ENCODE assay signal across 9 cellular contexts in genomic region chr17:6894206-6894528, GRCh38.
DNase-seq lines count a peak whose midpoint lies in the region; ATAC-seq and TF ChIP-seq lines count a peak whose summit lies in the region.
"Had no signal": no experiment of that assay in that cellular context is flagged by ENCODE, and none has a peak within 500 bp of the region (broad histone marks: within the 10 kb centered on the region; RNA-seq: fewer than 3 reads in every experiment).

No MANE protein-coding gene starts in this region.

- H3K9me3 Mint-ChIP-seq in activated CD4-positive, alpha-beta T cell treated with anti-CD3 and anti-CD28 coated beads, Interleukin-2, amount 10 ng/mL, durations not matched to agents 24 days and 14 days = no peaks in the 10 kb centered on the region

- ATAC-seq in foreskin keratinocyte (peak; percentile 47), HG03025 (IDR thresholded peaks at IDR 0.05; ENCODE audit: low FRiP score, unreplicated experiment) (no peak)

- peak; percentile 79 for TF ChIP-seq CTCF in foreskin keratinocyte (conservative IDR thresholded peaks at IDR 0.05)

- peaks cover 5% of the 10 kb centered on the region for H3K4me1 ChIP-seq in foreskin keratinocyte
- H3K4me1 ChIP-seq: BLaER1 treated with 17β-estradiol and CSF1 and Interleukin-3, amounts not matched to agents 10 nM and 100 nM had no signal

- H3K27me3 Mint-ChIP-seq in activated CD4-positive, alpha-beta T cell treated with anti-CD3 and anti-CD28 coated beads, Interleukin-2, amount 10 ng/mL, durations not matched to agents 24 days and 14 days = peaks cover 42% of the 10 kb centered on the region

- H3K4me3 Mint-ChIP-seq in activated CD4-positive, alpha-beta T cell treated with anti-CD3 and anti-CD28 coated beads, Interleukin-2, amount 10 ng/mL, durations not matched to agents 24 days and 14 days = no peak overlapping the region

- H3K4me1 Mint-ChIP-seq in activated CD4-positive, alpha-beta T cell treated with anti-CD3 and anti-CD28 coated beads, Interleukin-2, amount 10 ng/mL, durations not matched to agents 24 days and 14 days = no peaks in the 10 kb centered on the region

- DNase-seq in activated CD4-positive, alpha-beta T cell treated with anti-CD3 and anti-CD28 coated beads, Interleukin-2, amount 10 ng/mL, durations not matched to agents 24 days and 14 days = peak; percentile 71
- no peak for DNase-seq in activated CD4-positive, alpha-beta T cell treated with anti-CD3 and anti-CD28 coated beads, Interleukin-2, amount 50 U/mL, for 4 hours
- peak; percentile 25 to 43 for DNase-seq in activated CD4-positive, alpha-beta T cell treated with anti-CD3 and anti-CD28 coated beads, Interleukin-2, amount 50 U/mL, for 48 hours
- DNase-seq in foreskin keratinocyte = no peak
- peak; percentile 68 for DNase-seq in stimulated activated CD8-positive, alpha-beta memory T cell treated with anti-CD3 and anti-CD28 coated beads, Interleukin-4, amount 100 ng/mL, for 48 hours
- DNase-seq in NCI-H774 (lab: John Stamatoyannopoulos, UW) = no peak
- DNase-seq in NCI-H2081 treated with DMSO at 0.1 percent for 48 hours (lab: John Stamatoyannopoulos, UW) = no peak

- H3K27me3 ChIP-seq in foreskin keratinocyte = peaks cover 12% of the 10 kb centered on the region

- peaks cover 2% of the 10 kb centered on the region for H3K36me3 Mint-ChIP-seq in activated CD4-positive, alpha-beta T cell treated with anti-CD3 and anti-CD28 coated beads, Interleukin-2, amount 10 ng/mL, durations not matched to agents 24 days and 14 days (ENCODE audit: low read depth)

- intact Hi-C loops in activated CD4-positive, alpha-beta T cell treated with anti-CD3 and anti-CD28 coated beads, Interleukin-2, amount 10 ng/mL, durations not matched to agents 24 days and 14 days (cut with micrococcal nuclease) = no loop called here

- H3K27ac Mint-ChIP-seq in activated CD4-positive, alpha-beta T cell treated with anti-CD3 and anti-CD28 coated beads, Interleukin-2, amount 10 ng/mL, durations not matched to agents 24 days and 14 days = no peak overlapping the region

- H3K27ac ChIP-seq in foreskin keratinocyte = peak overlapping the region; percentile 40
- H3K27ac ChIP-seq: BLaER1 treated with 17β-estradiol and CSF1 and Interleukin-3, amounts not matched to agents 10 nM and 100 nM had no signal

Comparison
In these comparisons a context has a peak if more than half of its experiments do, and no peak if none do; other contexts are left out.
1. DNase-seq: peak in activated CD4-positive, alpha-beta T cell treated with anti-CD3 and anti-CD28 coated beads, Interleukin-2, amount 10 ng/mL, durations not matched to agents 24 days and 14 days (single experiment), activated CD4-positive, alpha-beta T cell treated with anti-CD3 and anti-CD28 coated beads, Interleukin-2, amount 50 U/mL, for 48 hours (2 of 2) and stimulated activated CD8-positive, alpha-beta memory T cell treated with anti-CD3 and anti-CD28 coated beads, Interleukin-4, amount 100 ng/mL, for 48 hours (single experiment); none in activated CD4-positive, alpha-beta T cell treated with anti-CD3 and anti-CD28 coated beads, Interleukin-2, amount 50 U/mL, for 4 hours (0 of 2), foreskin keratinocyte (0 of 2), NCI-H774 (single experiment) and NCI-H2081 treated with DMSO at 0.1 percent for 48 hours (single experiment).